ENCODE assay signal across 1 cellular context in the genomic region with DNA sequence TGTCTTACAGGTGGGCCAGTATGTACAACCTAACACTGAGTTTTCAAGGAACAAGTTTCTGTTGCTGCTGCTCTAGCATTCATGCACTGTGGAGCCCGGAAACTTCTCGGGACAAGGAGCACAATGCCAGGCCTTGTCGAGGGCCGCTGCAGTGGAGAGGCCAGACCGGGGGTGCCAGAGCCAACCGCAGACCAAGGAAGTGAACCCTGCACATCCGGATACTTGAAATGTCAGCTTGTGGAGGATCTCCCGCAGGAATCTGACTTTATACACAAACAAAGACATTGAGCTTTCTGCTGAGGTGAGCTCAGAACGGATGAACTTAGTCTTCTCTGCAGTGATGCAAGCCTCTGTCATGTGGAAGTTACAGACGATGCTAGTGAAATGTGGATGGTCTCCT.
TF ChIP-seq lines count a peak whose summit lies in the region.

No MANE protein-coding gene starts in this region.

TF ChIP-seq in IMR-90, 13 proteins besides CTCF, POLR2A, EP300 and RAD21 (continued from another document):
- TF ChIP-seq, protein P1, sequence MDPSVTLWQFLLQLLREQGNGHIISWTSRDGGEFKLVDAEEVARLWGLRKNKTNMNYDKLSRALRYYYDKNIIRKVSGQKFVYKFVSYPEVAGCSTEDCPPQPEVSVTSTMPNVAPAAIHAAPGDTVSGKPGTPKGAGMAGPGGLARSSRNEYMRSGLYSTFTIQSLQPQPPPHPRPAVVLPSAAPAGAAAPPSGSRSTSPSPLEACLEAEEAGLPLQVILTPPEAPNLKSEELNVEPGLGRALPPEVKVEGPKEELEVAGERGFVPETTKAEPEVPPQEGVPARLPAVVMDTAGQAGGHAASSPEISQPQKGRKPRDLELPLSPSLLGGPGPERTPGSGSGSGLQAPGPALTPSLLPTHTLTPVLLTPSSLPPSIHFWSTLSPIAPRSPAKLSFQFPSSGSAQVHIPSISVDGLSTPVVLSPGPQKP (IDR thresholded peaks at IDR 0.05; ENCODE audit: borderline replicate concordance, low read depth, low read length) = no peak
- TF ChIP-seq NFE2L2 (IDR thresholded peaks at IDR 0.05; ENCODE audit: low read depth, low read length) = no peak
- no peak for TF ChIP-seq CEBPB (IDR thresholded peaks at IDR 0.05; ENCODE audit: low read depth, low read length)
- TF ChIP-seq, protein P2, sequence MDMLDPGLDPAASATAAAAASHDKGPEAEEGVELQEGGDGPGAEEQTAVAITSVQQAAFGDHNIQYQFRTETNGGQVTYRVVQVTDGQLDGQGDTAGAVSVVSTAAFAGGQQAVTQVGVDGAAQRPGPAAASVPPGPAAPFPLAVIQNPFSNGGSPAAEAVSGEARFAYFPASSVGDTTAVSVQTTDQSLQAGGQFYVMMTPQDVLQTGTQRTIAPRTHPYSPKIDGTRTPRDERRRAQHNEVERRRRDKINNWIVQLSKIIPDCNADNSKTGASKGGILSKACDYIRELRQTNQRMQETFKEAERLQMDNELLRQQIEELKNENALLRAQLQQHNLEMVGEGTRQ (IDR thresholded peaks at IDR 0.05; ENCODE audit: low read depth, low read length) = no peak
- no peak for TF ChIP-seq BHLHE40 (IDR thresholded peaks at IDR 0.05; ENCODE audit: low read depth, low read length)
- no peak for TF ChIP-seq RCOR1 (IDR thresholded peaks at IDR 0.05; ENCODE audit: insufficient replicate concordance, low read length)
- no peak for TF ChIP-seq CHD1 (IDR thresholded peaks at IDR 0.05; ENCODE audit: low read depth, low read length)
